ENCODE assay signal across 8 cellular contexts in genomic region chr1:114668784-114669561, GRCh38. TPM values are rescaled to one million over a fixed set of nuclear protein-coding genes. Genes with fewer than 3 reads are reported as not detected.
A peak's percentile ranks its signal among the peaks of the same experiment; 100 is the strongest.
DNase-seq lines count a peak whose midpoint lies in the region; ATAC-seq and TF ChIP-seq lines count a peak whose summit lies in the region.

No MANE protein-coding gene starts in this region.

- intact Hi-C loops in Panc1 (cut with micrococcal nuclease; ENCODE audit: unreplicated experiment), result no loop called here
- intact Hi-C loops in esophagus muscularis mucosa (cut with DNase I), result no loop called here
- intact Hi-C loops in ovary (cut with DNase I), result no loop called here

- POLR2A ChIA-PET in Panc1 (lab: Charles Lee), result interaction anchor here (0.5 kb wide), 1 partner anchor 36 kb away, joined by 3 read pairs; no protein-coding TSS in a partner anchor

- H3K4me1 ChIP-seq in Panc1 (ENCODE audit: control insufficient read depth, insufficient read depth, low read length), result no peaks in the 10 kb centered on the region
- peaks cover 0 to 18% (median 14%) of the 10 kb centered on the region in 4 donors for H3K4me1 ChIP-seq in esophagus muscularis mucosa
- peaks cover 3% of the 10 kb centered on the region for H3K4me1 ChIP-seq in ovary (ENCODE audit: insufficient read depth)

- TF ChIP-seq CTCF in GM12865 (IDR thresholded peaks at IDR 0.05; ENCODE audit: insufficient read depth, low read depth, low read length, missing control alignments), result no peak
- TF ChIP-seq CTCF in Panc1 (IDR thresholded peaks at IDR 0.05), result no peak
- no peak for TF ChIP-seq CTCF in esophagus muscularis mucosa (IDR thresholded peaks at IDR 0.05)
- TF ChIP-seq CTCF in ovary (IDR thresholded peaks at IDR 0.05), result no peak

- H3K9me3 ChIP-seq in Panc1 (ENCODE audit: control insufficient read depth, insufficient read depth, low read depth, low read length) (no peaks in the 10 kb centered on the region), esophagus muscularis mucosa (no peaks in the 10 kb centered on the region), ovary (no peaks in the 10 kb centered on the region)

- TSS peak; percentile 70 for BruUV-seq in Panc1 (replicated peaks; lab: Mats Ljungman, UMichigan)

- CTCF ChIA-PET in Panc1 (lab: Charles Lee), result no interaction called here

- WGBS in esophagus muscularis mucosa, result 46% methylated on average over 13 of the region's 13 CpGs
- WGBS in ovary, 3 donors, result 40 to 43% (median 42%) methylated on average over 13 of the region's 13 CpGs

- DNase-seq in GM12865 (ENCODE audit: low read depth) (no peak), Panc1 (ENCODE audit: low read depth, low spot score) (no peak), esophagus muscularis mucosa (ENCODE audit: extremely low spot score) (no peak), ovary (no peak), NCI-H1694 treated with DMSO at 0.1 percent for 48 hours (lab: John Stamatoyannopoulos, UW) (no peak), DMS114 treated with DMSO at 0.1 percent for 48 hours (lab: John Stamatoyannopoulos, UW; ENCODE audit: unreplicated experiment) (no peak)

- no peak overlapping the region; the same call in 1 of the 2 replicates for H3K27ac ChIP-seq in Panc1 (ENCODE audit: low read length)
- H3K27ac ChIP-seq in esophagus muscularis mucosa (replicated peaks in 1 of 4), result peak overlapping the region; percentile 67 to 83 (median 74)
- no peak overlapping the region for H3K27ac ChIP-seq in ovary

- in situ Hi-C loops in Panc1 (cut with HindIII; ENCODE audit: low pct_unique_long_range_greater_than_20kb, low sequenced_read_pairs), result no loop called here

- peak overlapping the region; percentile 64 for H3K4me3 ChIP-seq in GM12865 (ENCODE audit: low read depth, low read length)
- H3K4me3 ChIP-seq in Panc1 (ENCODE audit: low read depth in 2 of 2, low read length in 2 of 2), result peak overlapping the region; percentile 59 to 71
- H3K4me3 ChIP-seq in esophagus muscularis mucosa, result peak overlapping the region; percentile 66 to 94 (median 72)
- peak overlapping the region; percentile 82 for H3K4me3 ChIP-seq in ovary

- H3K27me3 ChIP-seq in Panc1 (ENCODE audit: control insufficient read depth, insufficient read depth, low read length), result peaks cover 2% of the 10 kb centered on the region; the same call in 1 of the 2 replicates
- no peaks in the 10 kb centered on the region for H3K27me3 ChIP-seq in esophagus muscularis mucosa
- H3K27me3 ChIP-seq in ovary, result no peaks in the 10 kb centered on the region

- H3K36me3 ChIP-seq in Panc1 (ENCODE audit: control insufficient read depth, insufficient read depth, low read length) (no peaks in the 10 kb centered on the region; the same call in 1 of the 2 replicates), esophagus muscularis mucosa (no peaks in the 10 kb centered on the region), ovary (no peaks in the 10 kb centered on the region)

- TF ChIP-seq POLR2A in esophagus muscularis mucosa (IDR thresholded peaks at IDR 0.05; ENCODE audit: low read depth), result no peak
- TF ChIP-seq POLR2A in ovary (IDR thresholded peaks at IDR 0.05), result no peak

- ATAC-seq in Panc1 (no peak), HG02973 (IDR thresholded peaks at IDR 0.05; ENCODE audit: unreplicated experiment) (no peak), GM21390 (IDR thresholded peaks at IDR 0.05; ENCODE audit: unreplicated experiment) (no peak)

- TF ChIP-seq EP300 in esophagus muscularis mucosa (IDR thresholded peaks at IDR 0.05) (no peak), ovary (IDR thresholded peaks at IDR 0.05) (no peak)

RNA-seq across cellular contexts. Expression of gene DENND2C, which starts 0.9 kb away (rescaled TPM):
- total RNA-seq in Panc1 (2021; ENCODE audit: unreplicated experiment) (1.1 TPM), esophagus muscularis mucosa (1 to 10 TPM; 1.2 to 2.5 (median 2.0) TPM), ovary (1 to 10 TPM; 2.2 to 3.6 (median 2.6) TPM)
- 0.24 TPM for polyA plus RNA-seq in Panc1 (2012; ENCODE audit: insufficient read length)
- 1 to 10 TPM; 1.5 to 2.9 TPM for polyA plus RNA-seq in ovary

RNA-seq across cellular contexts. Expression of gene AMPD1, which starts 26.4 kb away (rescaled TPM):
- not detected for total RNA-seq in Panc1 (2021; ENCODE audit: unreplicated experiment)
- polyA plus RNA-seq in Panc1 (2012; ENCODE audit: insufficient read length), result not detected
- not detected for total RNA-seq in esophagus muscularis mucosa
- total RNA-seq in ovary, result under 1 TPM in 1 of 7 donors, not detected in 6; 0.13 TPM
- polyA plus RNA-seq in ovary, result 1 to 10 TPM in 1 of 2 donors, under 1 TPM in 1; 0.18 to 1.8 TPM

RNA-seq across cellular contexts. Expression of gene NRAS, which starts 47.6 kb away (rescaled TPM):
- total RNA-seq in Panc1 (2021; ENCODE audit: unreplicated experiment), result 50.2 TPM
- polyA plus RNA-seq in Panc1 (2012; ENCODE audit: insufficient read length), result 20.0 TPM
- total RNA-seq in esophagus muscularis mucosa, result 10 to 100 TPM; 12.1 to 20.9 (median 14.7) TPM
- 10 to 100 TPM; 12.9 to 21.7 (median 16.4) TPM for total RNA-seq in ovary
- polyA plus RNA-seq in ovary, result 10 to 100 TPM in 1 of 2 donors, 1 to 10 TPM in 1; 8.7 to 17.8 TPM

Comparison
In these comparisons a context has a peak if more than half of its experiments do, and no peak if none do; other contexts are left out.
1. H3K27ac ChIP-seq: peak in esophagus muscularis mucosa (4 of 4); none in Panc1 (single experiment) and ovary (0 of 2).
2. Peak in every context shown above with its lines, with median percentiles within 50 percentile points of each other: H3K4me3 ChIP-seq.